Comparison of ENCODE assay signal across 1 cellular context in the genomic region with DNA sequence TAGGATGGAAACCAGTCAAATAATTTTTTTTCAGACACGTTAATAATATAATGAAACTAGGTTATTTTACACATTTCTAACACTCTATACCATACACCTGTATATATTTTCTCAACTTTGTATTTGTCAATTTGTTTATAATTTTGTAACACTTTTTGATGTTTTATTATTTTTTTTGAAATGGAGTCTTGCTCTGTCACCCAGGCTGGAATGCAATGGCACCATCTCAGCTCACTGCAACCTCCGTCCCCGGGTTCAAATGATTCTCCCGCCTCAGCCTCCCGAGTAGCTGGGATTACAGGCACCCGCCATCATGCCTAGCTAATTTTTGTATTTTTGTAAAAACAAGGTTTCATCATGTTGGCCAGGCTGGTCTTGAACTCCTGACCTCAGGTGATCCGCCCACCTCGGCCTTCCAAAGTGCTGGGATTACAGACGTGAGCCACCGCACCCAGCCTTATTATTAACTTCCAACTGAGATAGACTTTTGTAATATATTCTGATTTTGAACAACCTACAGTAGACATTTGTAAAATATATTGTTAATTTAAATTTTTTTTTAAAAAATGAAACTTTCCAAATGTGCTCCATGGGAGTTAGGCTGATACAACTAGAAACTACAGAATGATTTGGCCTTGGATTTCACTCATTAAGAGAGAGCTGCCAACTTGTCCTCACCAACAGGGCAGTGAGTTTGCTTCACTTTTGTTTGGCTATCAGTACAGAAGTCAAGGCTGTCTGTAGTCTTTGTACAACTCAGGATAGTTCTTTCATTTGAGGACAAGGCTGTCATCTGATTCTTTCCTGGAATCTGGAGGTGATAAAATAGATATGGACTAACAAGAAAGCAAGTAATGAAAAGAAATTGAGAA.
A peak's percentile ranks its signal among the peaks of the same experiment; 100 is the strongest.
TF ChIP-seq lines count a peak whose summit lies in the region.

No MANE protein-coding gene starts in this region.

TF ChIP-seq in HepG2, 621 proteins besides CTCF, POLR2A, EP300 and RAD21 (continued from another document and continues in another):
- TF ChIP-seq, protein P1, sequence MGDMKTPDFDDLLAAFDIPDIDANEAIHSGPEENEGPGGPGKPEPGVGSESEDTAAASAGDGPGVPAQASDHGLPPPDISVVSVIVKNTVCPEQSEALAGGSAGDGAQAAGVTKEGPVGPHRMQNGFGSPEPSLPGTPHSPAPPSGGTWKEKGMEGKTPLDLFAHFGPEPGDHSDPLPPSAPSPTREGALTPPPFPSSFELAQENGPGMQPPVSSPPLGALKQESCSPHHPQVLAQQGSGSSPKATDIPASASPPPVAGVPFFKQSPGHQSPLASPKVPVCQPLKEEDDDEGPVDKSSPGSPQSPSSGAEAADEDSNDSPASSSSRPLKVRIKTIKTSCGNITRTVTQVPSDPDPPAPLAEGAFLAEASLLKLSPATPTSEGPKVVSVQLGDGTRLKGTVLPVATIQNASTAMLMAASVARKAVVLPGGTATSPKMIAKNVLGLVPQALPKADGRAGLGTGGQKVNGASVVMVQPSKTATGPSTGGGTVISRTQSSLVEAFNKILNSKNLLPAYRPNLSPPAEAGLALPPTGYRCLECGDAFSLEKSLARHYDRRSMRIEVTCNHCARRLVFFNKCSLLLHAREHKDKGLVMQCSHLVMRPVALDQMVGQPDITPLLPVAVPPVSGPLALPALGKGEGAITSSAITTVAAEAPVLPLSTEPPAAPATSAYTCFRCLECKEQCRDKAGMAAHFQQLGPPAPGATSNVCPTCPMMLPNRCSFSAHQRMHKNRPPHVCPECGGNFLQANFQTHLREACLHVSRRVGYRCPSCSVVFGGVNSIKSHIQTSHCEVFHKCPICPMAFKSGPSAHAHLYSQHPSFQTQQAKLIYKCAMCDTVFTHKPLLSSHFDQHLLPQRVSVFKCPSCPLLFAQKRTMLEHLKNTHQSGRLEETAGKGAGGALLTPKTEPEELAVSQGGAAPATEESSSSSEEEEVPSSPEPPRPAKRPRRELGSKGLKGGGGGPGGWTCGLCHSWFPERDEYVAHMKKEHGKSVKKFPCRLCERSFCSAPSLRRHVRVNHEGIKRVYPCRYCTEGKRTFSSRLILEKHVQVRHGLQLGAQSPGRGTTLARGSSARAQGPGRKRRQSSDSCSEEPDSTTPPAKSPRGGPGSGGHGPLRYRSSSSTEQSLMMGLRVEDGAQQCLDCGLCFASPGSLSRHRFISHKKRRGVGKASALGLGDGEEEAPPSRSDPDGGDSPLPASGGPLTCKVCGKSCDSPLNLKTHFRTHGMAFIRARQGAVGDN (CRISPR knock-in tag; IDR thresholded peaks at IDR 0.05), result peak; percentile 32; the same call in 1 of the 2 replicates
- TF ChIP-seq KMT2B (CRISPR knock-in tag; IDR thresholded peaks at IDR 0.05), result no peak
- no peak for TF ChIP-seq WIZ (CRISPR knock-in tag; IDR thresholded peaks at IDR 0.05)
- TF ChIP-seq, protein P2, sequence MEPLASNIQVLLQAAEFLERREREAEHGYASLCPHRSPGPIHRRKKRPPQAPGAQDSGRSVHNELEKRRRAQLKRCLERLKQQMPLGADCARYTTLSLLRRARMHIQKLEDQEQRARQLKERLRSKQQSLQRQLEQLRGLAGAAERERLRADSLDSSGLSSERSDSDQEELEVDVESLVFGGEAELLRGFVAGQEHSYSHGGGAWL (CRISPR knock-in tag; IDR thresholded peaks at IDR 0.05), result no peak
- TF ChIP-seq SNAPC2 (CRISPR knock-in tag; IDR thresholded peaks at IDR 0.05), result no peak
- TF ChIP-seq ZNF616 (CRISPR knock-in tag; IDR thresholded peaks at IDR 0.05; ENCODE audit: low read depth), result no peak
- TF ChIP-seq ZSCAN30 (CRISPR knock-in tag; IDR thresholded peaks at IDR 0.05), result no peak
- TF ChIP-seq ISX (CRISPR knock-in tag; conservative IDR thresholded peaks at IDR 0.05), result no peak
- TF ChIP-seq EZH2 (conservative IDR thresholded peaks at IDR 0.05; ENCODE audit: low read depth, low read length), result no peak
- no peak for TF ChIP-seq FOXM1 (CRISPR knock-in tag; IDR thresholded peaks at IDR 0.05)
- no peak for TF ChIP-seq ZNF235 (CRISPR knock-in tag; IDR thresholded peaks at IDR 0.05; ENCODE audit: borderline replicate concordance)
- 0 out of 2 replicates have a peak, but pooled peaks have one; percentile 13 for TF ChIP-seq SMC3 (IDR thresholded peaks at IDR 0.05; ENCODE audit: low read length)
- TF ChIP-seq SAP130 (CRISPR knock-in tag; IDR thresholded peaks at IDR 0.05; ENCODE audit: low read depth), result peak; percentile 69
- TF ChIP-seq CERS6 (CRISPR knock-in tag; IDR thresholded peaks at IDR 0.05), result no peak
- TF ChIP-seq, protein P3, sequence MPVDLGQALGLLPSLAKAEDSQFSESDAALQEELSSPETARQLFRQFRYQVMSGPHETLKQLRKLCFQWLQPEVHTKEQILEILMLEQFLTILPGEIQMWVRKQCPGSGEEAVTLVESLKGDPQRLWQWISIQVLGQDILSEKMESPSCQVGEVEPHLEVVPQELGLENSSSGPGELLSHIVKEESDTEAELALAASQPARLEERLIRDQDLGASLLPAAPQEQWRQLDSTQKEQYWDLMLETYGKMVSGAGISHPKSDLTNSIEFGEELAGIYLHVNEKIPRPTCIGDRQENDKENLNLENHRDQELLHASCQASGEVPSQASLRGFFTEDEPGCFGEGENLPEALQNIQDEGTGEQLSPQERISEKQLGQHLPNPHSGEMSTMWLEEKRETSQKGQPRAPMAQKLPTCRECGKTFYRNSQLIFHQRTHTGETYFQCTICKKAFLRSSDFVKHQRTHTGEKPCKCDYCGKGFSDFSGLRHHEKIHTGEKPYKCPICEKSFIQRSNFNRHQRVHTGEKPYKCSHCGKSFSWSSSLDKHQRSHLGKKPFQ (CRISPR knock-in tag; IDR thresholded peaks at IDR 0.05; ENCODE audit: insufficient replicate concordance), result no peak
- TF ChIP-seq ZBTB21 (CRISPR knock-in tag; IDR thresholded peaks at IDR 0.05), result no peak
- TF ChIP-seq STAT6 (CRISPR knock-in tag; IDR thresholded peaks at IDR 0.05; ENCODE audit: borderline replicate concordance), result no peak
- TF ChIP-seq ZNF326 (CRISPR knock-in tag; IDR thresholded peaks at IDR 0.05; ENCODE audit: borderline replicate concordance), result no peak
- TF ChIP-seq, protein P4, sequence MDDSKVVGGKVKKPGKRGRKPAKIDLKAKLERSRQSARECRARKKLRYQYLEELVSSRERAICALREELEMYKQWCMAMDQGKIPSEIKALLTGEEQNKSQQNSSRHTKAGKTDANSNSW (CRISPR knock-in tag; IDR thresholded peaks at IDR 0.05; ENCODE audit: borderline replicate concordance), result no peak
- TF ChIP-seq ZNF530 (CRISPR knock-in tag; IDR thresholded peaks at IDR 0.05; ENCODE audit: low read depth), result no peak
- no peak for TF ChIP-seq SPEN (CRISPR knock-in tag; IDR thresholded peaks at IDR 0.05; ENCODE audit: low read depth)
- TF ChIP-seq ATF5 (CRISPR knock-in tag; IDR thresholded peaks at IDR 0.05; ENCODE audit: low read depth), result no peak
- TF ChIP-seq, protein P5, sequence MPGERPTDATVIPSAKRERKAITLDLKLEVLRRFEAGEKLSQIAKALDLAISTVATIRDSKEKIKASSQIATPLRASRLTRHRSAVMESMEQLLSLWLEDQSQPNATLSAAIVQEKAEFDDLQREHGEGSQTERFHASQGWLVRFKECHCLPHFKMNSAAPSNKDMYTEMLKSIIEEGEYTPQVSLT (CRISPR knock-in tag; IDR thresholded peaks at IDR 0.05; ENCODE audit: borderline replicate concordance, low read depth), result no peak
- no peak for TF ChIP-seq RBFOX2 (IDR thresholded peaks at IDR 0.05; ENCODE audit: low read depth, low read length)
- TF ChIP-seq NPAS2 (CRISPR knock-in tag; IDR thresholded peaks at IDR 0.05; ENCODE audit: borderline replicate concordance), result no peak
- no peak for TF ChIP-seq RBAK (CRISPR knock-in tag; IDR thresholded peaks at IDR 0.05)
- no peak for TF ChIP-seq ZNF260 (CRISPR knock-in tag; IDR thresholded peaks at IDR 0.05; ENCODE audit: borderline replicate concordance, low read depth)
- TF ChIP-seq JUND (CRISPR knock-in tag; IDR thresholded peaks at IDR 0.05), result no peak
- TF ChIP-seq POGK (CRISPR knock-in tag; conservative IDR thresholded peaks at IDR 0.05), result 0 out of 2 replicates have a peak, but pooled peaks have one; percentile 28
- TF ChIP-seq, protein P6, sequence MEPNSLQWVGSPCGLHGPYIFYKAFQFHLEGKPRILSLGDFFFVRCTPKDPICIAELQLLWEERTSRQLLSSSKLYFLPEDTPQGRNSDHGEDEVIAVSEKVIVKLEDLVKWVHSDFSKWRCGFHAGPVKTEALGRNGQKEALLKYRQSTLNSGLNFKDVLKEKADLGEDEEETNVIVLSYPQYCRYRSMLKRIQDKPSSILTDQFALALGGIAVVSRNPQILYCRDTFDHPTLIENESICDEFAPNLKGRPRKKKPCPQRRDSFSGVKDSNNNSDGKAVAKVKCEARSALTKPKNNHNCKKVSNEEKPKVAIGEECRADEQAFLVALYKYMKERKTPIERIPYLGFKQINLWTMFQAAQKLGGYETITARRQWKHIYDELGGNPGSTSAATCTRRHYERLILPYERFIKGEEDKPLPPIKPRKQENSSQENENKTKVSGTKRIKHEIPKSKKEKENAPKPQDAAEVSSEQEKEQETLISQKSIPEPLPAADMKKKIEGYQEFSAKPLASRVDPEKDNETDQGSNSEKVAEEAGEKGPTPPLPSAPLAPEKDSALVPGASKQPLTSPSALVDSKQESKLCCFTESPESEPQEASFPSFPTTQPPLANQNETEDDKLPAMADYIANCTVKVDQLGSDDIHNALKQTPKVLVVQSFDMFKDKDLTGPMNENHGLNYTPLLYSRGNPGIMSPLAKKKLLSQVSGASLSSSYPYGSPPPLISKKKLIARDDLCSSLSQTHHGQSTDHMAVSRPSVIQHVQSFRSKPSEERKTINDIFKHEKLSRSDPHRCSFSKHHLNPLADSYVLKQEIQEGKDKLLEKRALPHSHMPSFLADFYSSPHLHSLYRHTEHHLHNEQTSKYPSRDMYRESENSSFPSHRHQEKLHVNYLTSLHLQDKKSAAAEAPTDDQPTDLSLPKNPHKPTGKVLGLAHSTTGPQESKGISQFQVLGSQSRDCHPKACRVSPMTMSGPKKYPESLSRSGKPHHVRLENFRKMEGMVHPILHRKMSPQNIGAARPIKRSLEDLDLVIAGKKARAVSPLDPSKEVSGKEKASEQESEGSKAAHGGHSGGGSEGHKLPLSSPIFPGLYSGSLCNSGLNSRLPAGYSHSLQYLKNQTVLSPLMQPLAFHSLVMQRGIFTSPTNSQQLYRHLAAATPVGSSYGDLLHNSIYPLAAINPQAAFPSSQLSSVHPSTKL (CRISPR knock-in tag; IDR thresholded peaks at IDR 0.05), result peak; percentile 92
- TF ChIP-seq ZFAT (CRISPR knock-in tag; conservative IDR thresholded peaks at IDR 0.05), result no peak
- TF ChIP-seq MYC (CRISPR knock-in tag; IDR thresholded peaks at IDR 0.05; ENCODE audit: borderline replicate concordance), result no peak
- TF ChIP-seq ZNF652 (CRISPR knock-in tag; IDR thresholded peaks at IDR 0.05; ENCODE audit: borderline replicate concordance, low read depth), result no peak
- TF ChIP-seq ZNF136 (CRISPR knock-in tag; IDR thresholded peaks at IDR 0.05; ENCODE audit: low read depth), result no peak
- no peak for TF ChIP-seq BCL3 (CRISPR knock-in tag; IDR thresholded peaks at IDR 0.05)
